ENCODE assay signal across 23 cellular contexts in the genomic region with DNA sequence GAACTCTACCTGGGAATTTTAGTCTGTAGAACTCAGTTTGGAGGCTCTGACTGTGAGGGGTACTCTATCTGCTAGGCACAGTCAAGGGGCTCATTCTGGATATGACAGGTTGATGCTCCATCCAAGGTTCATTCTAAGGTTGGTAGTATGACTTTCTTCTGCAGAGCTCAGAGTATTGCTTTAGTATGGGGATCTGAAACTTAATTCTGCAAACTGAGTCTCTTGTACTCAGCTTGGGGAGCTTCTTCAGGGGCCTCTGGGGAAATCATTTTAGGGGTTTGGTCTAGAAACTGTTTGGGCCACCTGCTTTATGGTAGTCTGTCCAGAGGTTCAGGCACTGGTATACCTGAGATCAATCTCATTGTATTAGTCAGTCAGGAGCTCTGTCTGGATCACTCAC. TPM values are rescaled to one million over a fixed set of nuclear protein-coding genes. Genes with fewer than 3 reads are reported as not detected.
A peak's percentile ranks its signal among the peaks of the same experiment; 100 is the strongest.
DNase-seq lines count a peak whose midpoint lies in the region; ATAC-seq and TF ChIP-seq lines count a peak whose summit lies in the region.
"Had no signal": no experiment of that assay in that cellular context is flagged by ENCODE, and none has a peak within 500 bp of the region (broad histone marks: within the 10 kb centered on the region; RNA-seq: fewer than 3 reads in every experiment).

No MANE protein-coding gene starts in this region.

- no peak for TF ChIP-seq CTCF in gastrocnemius medialis (IDR thresholded peaks at IDR 0.05 in 4 of 5, conservative IDR thresholded peaks at IDR 0.05 in 1 of 5)

- H3K4me1 Mint-ChIP-seq in stimulated activated naive B cell treated with anti-CD40 and anti-IgM and Interleukin-4, amounts not matched to agents 10 μg/mL and 1 μg/mL and 100 μg/mL, for 72 hours = peaks cover 0 to 2% of the 10 kb centered on the region in 2 donors
- H3K4me1 Mint-ChIP-seq: B cell, CD14-positive monocyte had no signal

- H3K27me3 Mint-ChIP-seq in stimulated activated naive B cell treated with anti-CD40 and anti-IgM and Interleukin-4, amounts not matched to agents 10 μg/mL and 1 μg/mL and 100 μg/mL, for 72 hours = peaks cover 0 to 5% of the 10 kb centered on the region in 2 donors
- H3K27me3 Mint-ChIP-seq: B cell had no signal

- H3K9me3 ChIP-seq in gastrocnemius medialis = no peaks in the 10 kb centered on the region
- H3K9me3 ChIP-seq: A549, SJSA1 had no signal

- H3K4me3 Mint-ChIP-seq in stimulated activated naive B cell treated with anti-CD40 and anti-IgM and Interleukin-4, amounts not matched to agents 10 μg/mL and 1 μg/mL and 100 μg/mL, for 72 hours = no peak overlapping the region
- H3K4me3 Mint-ChIP-seq: B cell; CD14-positive monocyte; T-helper 1 cell treated with Interleukin-12 subunit alpha and Interleukin-12 subunit beta and Interleukin-4 antibody, amounts not matched to agents 30 μg/mL and 1 μg/mL, for 36 hours had no signal

- no peak for DNase-seq in stimulated activated naive B cell treated with anti-CD40 and anti-IgM and Interleukin-4, amounts not matched to agents 10 μg/mL and 1 μg/mL and 100 μg/mL, for 72 hours
- DNase-seq in activated naive CD4-positive, alpha-beta T cell treated with Interleukin-2 at 50 U/mL for 16 hours = no peak
- no peak for DNase-seq in gastrocnemius medialis
- DNase-seq: DMS53, GF-D8, H7, MM.1S, NCI-H1048, NCI-H1417 treated with DMSO at 0.1 percent for 48 hours, NCI-H187 treated with DMSO at 0.1 percent for 48 hours, NCI-H2107, NCI-H446 treated with DMSO at 0.1 percent for 48 hours, NCI-H526 treated with DMSO at 0.1 percent for 48 hours had no signal

- H3K27ac Mint-ChIP-seq in stimulated activated naive B cell treated with anti-CD40 and anti-IgM and Interleukin-4, amounts not matched to agents 10 μg/mL and 1 μg/mL and 100 μg/mL, for 72 hours = no peak overlapping the region
- H3K27ac Mint-ChIP-seq: B cell; CD14-positive monocyte; T-helper 1 cell treated with Interleukin-12 subunit alpha and Interleukin-12 subunit beta and Interleukin-4 antibody, amounts not matched to agents 30 μg/mL and 1 μg/mL, for 36 hours had no signal

- ATAC-seq in GM18858 (IDR thresholded peaks at IDR 0.05; ENCODE audit: unreplicated experiment) (peak; percentile 51), GM21515 (IDR thresholded peaks at IDR 0.05; ENCODE audit: unreplicated experiment) (peak; percentile 85), HG03342 (IDR thresholded peaks at IDR 0.05; ENCODE audit: unreplicated experiment) (peak; percentile 86), gastrocnemius medialis (no peak), GM18861 (IDR thresholded peaks at IDR 0.05; ENCODE audit: unreplicated experiment) (no peak)
- peak; percentile 12 to 41 for ATAC-seq in stimulated activated naive B cell treated with anti-CD40 and anti-IgM and Interleukin-4, amounts not matched to agents 10 μg/mL and 1 μg/mL and 100 μg/mL, for 72 hours (replicated peaks)
- ATAC-seq: A549, Right ventricle myocardium inferior had no signal

- intact Hi-C loops in gastrocnemius medialis (cut with DNase I; ENCODE audit: low total_unique reads) = no loop called here

- H3K4me3 ChIP-seq in gastrocnemius medialis = no peak overlapping the region
- H3K4me3 ChIP-seq: A549, SJSA1 had no signal

- no peak for TF ChIP-seq POLR2A in gastrocnemius medialis (IDR thresholded peaks at IDR 0.05)

- no peaks in the 10 kb centered on the region for H3K36me3 Mint-ChIP-seq in stimulated activated naive B cell treated with anti-CD40 and anti-IgM and Interleukin-4, amounts not matched to agents 10 μg/mL and 1 μg/mL and 100 μg/mL, for 72 hours
- H3K36me3 Mint-ChIP-seq: CD14-positive monocyte had no signal

- no peaks in the 10 kb centered on the region for H3K27me3 ChIP-seq in gastrocnemius medialis
- H3K27me3 ChIP-seq: SJSA1 had no signal

- no peaks in the 10 kb centered on the region for H3K4me1 ChIP-seq in gastrocnemius medialis
- H3K4me1 ChIP-seq: A549, SJSA1 had no signal

- no peaks in the 10 kb centered on the region for H3K9me3 Mint-ChIP-seq in stimulated activated naive B cell treated with anti-CD40 and anti-IgM and Interleukin-4, amounts not matched to agents 10 μg/mL and 1 μg/mL and 100 μg/mL, for 72 hours
- H3K9me3 Mint-ChIP-seq: CD14-positive monocyte; T-helper 1 cell treated with Interleukin-12 subunit alpha and Interleukin-12 subunit beta and Interleukin-4 antibody, amounts not matched to agents 30 μg/mL and 1 μg/mL, for 36 hours had no signal

- in situ Hi-C loops in gastrocnemius medialis (cut with MboI; ENCODE audit: low sequenced_read_pairs in 4 of 4) = no loop called here

- no peak overlapping the region for H3K27ac ChIP-seq in gastrocnemius medialis
- H3K27ac ChIP-seq: A549, SJSA1 had no signal

- H3K36me3 ChIP-seq in gastrocnemius medialis = no peaks in the 10 kb centered on the region
- H3K36me3 ChIP-seq: SJSA1 had no signal

RNA-seq across cellular contexts. Expression of gene TSR2, which starts 9.7 kb away (rescaled TPM):
- total RNA-seq in gastrocnemius medialis = 10 to 100 TPM; 10.1 to 24.2 (median 18.0) TPM

Comparison
In these comparisons a context has a peak if more than half of its experiments do, and no peak if none do; other contexts are left out.
1. ATAC-seq: peak in GM18858 (single experiment), GM21515 (single experiment), HG03342 (single experiment) and stimulated activated naive B cell treated with anti-CD40 and anti-IgM and Interleukin-4, amounts not matched to agents 10 μg/mL and 1 μg/mL and 100 μg/mL, for 72 hours (2 of 2); none in gastrocnemius medialis (0 of 2) and GM18861 (single experiment).